In genomic region chr2:225497175-225497574, GRCh38 we compare ENCODE assay signal across 28 cellular contexts.
"Had no signal": no experiment of that assay in that cellular context is flagged by ENCODE, and none has a peak within 500 bp of the region (broad histone marks: within the 10 kb centered on the region; RNA-seq: fewer than 3 reads in every experiment).

No MANE protein-coding gene starts in this region.

- H3K27me3 ChIP-seq: colonic mucosa, esophagus squamous epithelium, gastrocnemius medialis, heart right ventricle had no signal

- H3K9me3 Mint-ChIP-seq: dendritic cell treated with granulocyte-macrophage colony-stimulating factor and Interleukin-4, amounts not matched to agents 40 ng/mL and 50 ng/mL, for 4 days; effector memory CD8-positive, alpha-beta T cell; endodermal cell; immature natural killer cell had no signal

- H3K4me1 Mint-ChIP-seq: endodermal cell, immature natural killer cell had no signal

- H3K36me3 ChIP-seq: colonic mucosa, esophagus squamous epithelium, gastrocnemius medialis, heart right ventricle, lower lobe of right lung had no signal

- ATAC-seq: effector memory CD8-positive, alpha-beta T cell; esophagus mucosa; gastrocnemius medialis; heart right ventricle; left lobe of liver; left ventricle myocardium superior; lower lobe of right lung; naive thymus-derived CD4-positive, alpha-beta T cell had no signal

- H3K36me3 Mint-ChIP-seq: immature natural killer cell; naive thymus-derived CD4-positive, alpha-beta T cell had no signal

- H3K9me3 ChIP-seq: colonic mucosa, esophagus squamous epithelium, gastrocnemius medialis, heart right ventricle, lower lobe of right lung had no signal

- H3K27me3 Mint-ChIP-seq: dendritic cell treated with granulocyte-macrophage colony-stimulating factor and Interleukin-4, amounts not matched to agents 40 ng/mL and 50 ng/mL, for 4 days had no signal

- H3K4me3 Mint-ChIP-seq: dendritic cell treated with granulocyte-macrophage colony-stimulating factor and Interleukin-4, amounts not matched to agents 40 ng/mL and 50 ng/mL, for 4 days; effector memory CD8-positive, alpha-beta T cell; endodermal cell; immature natural killer cell; naive thymus-derived CD4-positive, alpha-beta T cell had no signal

- H3K27ac Mint-ChIP-seq: dendritic cell treated with granulocyte-macrophage colony-stimulating factor and Interleukin-4, amounts not matched to agents 40 ng/mL and 50 ng/mL, for 4 days; effector memory CD8-positive, alpha-beta T cell; endodermal cell; immature natural killer cell; naive thymus-derived CD4-positive, alpha-beta T cell had no signal

- H3K4me3 ChIP-seq: colonic mucosa, esophagus squamous epithelium, gastrocnemius medialis, heart right ventricle, lower lobe of right lung had no signal

- DNase-seq: colonic mucosa; cortex of kidney; effector CD8-positive, alpha-beta T cell; effector memory CD8-positive, alpha-beta T cell; endodermal cell; erythroblast; esophagus squamous epithelium; foreskin fibroblast; foreskin melanocyte; gastrocnemius medialis; glutamatergic neuron; head of caudate nucleus; heart right ventricle; hippocampal formation; immature natural killer cell; islet precursor cell; kidney; kidney glomerular epithelial cell; left colon; left ventricle myocardium superior; lower lobe of right lung; mesenchymal stem cell; midbrain; naive thymus-derived CD4-positive, alpha-beta T cell had no signal

- H3K4me1 ChIP-seq: colonic mucosa, esophagus squamous epithelium, gastrocnemius medialis, heart right ventricle, lower lobe of right lung had no signal

- H3K27ac ChIP-seq: colonic mucosa, epithelial cell of prostate, esophagus squamous epithelium, gastrocnemius medialis, heart right ventricle, lower lobe of right lung had no signal
